13 cellular contexts compared by ENCODE assay signal in genomic region chr3:120171134-120171863, GRCh38.
DNase-seq lines count a peak whose midpoint lies in the region; ATAC-seq and TF ChIP-seq lines count a peak whose summit lies in the region.
"Had no signal": no experiment of that assay in that cellular context is flagged by ENCODE, and none has a peak within 500 bp of the region (broad histone marks: within the 10 kb centered on the region; RNA-seq: fewer than 3 reads in every experiment).

No MANE protein-coding gene starts in this region.

- H3K4me3 ChIP-seq in breast epithelium (no peak overlapping the region), astrocyte of the spinal cord (ENCODE audit: low read depth, low read length) (no peak overlapping the region), left lung (no peak overlapping the region), vagina (no peak overlapping the region)
- H3K4me3 ChIP-seq: spleen had no signal

- intact Hi-C loops in MCF 10A (cut with micrococcal nuclease), result loop anchor here (2.0 kb wide), 1 partner anchor 26 kb away; no protein-coding TSS in a partner anchor
- intact Hi-C loops in breast epithelium (cut with DNase I; ENCODE audit: low total_unique reads), result no loop called here
- intact Hi-C loops in left lung (cut with DNase I), result no loop called here
- intact Hi-C loops in vagina (cut with DNase I), result no loop called here
- intact Hi-C loops in activated CD4-positive, alpha-beta memory T cell treated with anti-CD3 and anti-CD28 coated beads for 36 hours (cut with micrococcal nuclease), result no loop called here

- no peaks in the 10 kb centered on the region for H3K36me3 ChIP-seq in breast epithelium
- no peaks in the 10 kb centered on the region for H3K36me3 ChIP-seq in left lung
- H3K36me3 ChIP-seq in vagina, result no peaks in the 10 kb centered on the region
- H3K36me3 ChIP-seq: spleen had no signal

- peaks cover 33% of the 10 kb centered on the region for H3K4me1 Mint-ChIP-seq in MCF 10A (ENCODE audit: insufficient read depth, unreplicated experiment)
- H3K4me1 Mint-ChIP-seq in activated CD8-positive, alpha-beta memory T cell treated with anti-CD3 and anti-CD28 coated beads, Interleukin-2, amount 10 ng/mL, durations not matched to agents 7 days and 5 days, result no peaks in the 10 kb centered on the region
- no peaks in the 10 kb centered on the region for H3K4me1 Mint-ChIP-seq in activated CD4-positive, alpha-beta memory T cell treated with anti-CD3 and anti-CD28 coated beads for 36 hours (ENCODE audit: low read depth)
- H3K4me1 Mint-ChIP-seq: T-cell had no signal

- H3K4me3 Mint-ChIP-seq in MCF 10A (ENCODE audit: unreplicated experiment), result no peak overlapping the region
- H3K4me3 Mint-ChIP-seq in activated CD8-positive, alpha-beta memory T cell treated with anti-CD3 and anti-CD28 coated beads, Interleukin-2, amount 10 ng/mL, durations not matched to agents 7 days and 5 days, result no peak overlapping the region
- no peak overlapping the region for H3K4me3 Mint-ChIP-seq in activated CD4-positive, alpha-beta memory T cell treated with anti-CD3 and anti-CD28 coated beads for 36 hours
- H3K4me3 Mint-ChIP-seq: T-cell had no signal

- peak; percentile 26 for ATAC-seq in left lung
- no peak for ATAC-seq in activated CD8-positive, alpha-beta memory T cell treated with anti-CD3 and anti-CD28 coated beads, Interleukin-2, amount 10 ng/mL, durations not matched to agents 7 days and 5 days
- no peak for ATAC-seq in GM19452 (IDR thresholded peaks at IDR 0.05; ENCODE audit: unreplicated experiment)
- ATAC-seq: T-cell had no signal

- no TSS peak for BruUV-seq in MCF 10A (replicated peaks; lab: Mats Ljungman, UMichigan)

- no peaks in the 10 kb centered on the region for H3K4me1 ChIP-seq in breast epithelium
- no peaks in the 10 kb centered on the region for H3K4me1 ChIP-seq in left lung
- no peaks in the 10 kb centered on the region for H3K4me1 ChIP-seq in vagina
- H3K4me1 ChIP-seq: spleen had no signal

- DNase-seq in MCF 10A (ENCODE audit: unreplicated experiment), result no peak
- no peak for DNase-seq in breast epithelium (ENCODE audit: low spot score in 2 of 2)
- peak; percentile 40 for DNase-seq in astrocyte of the spinal cord (ENCODE audit: low read depth, low spot score)
- no peak for DNase-seq in left lung
- DNase-seq in vagina (ENCODE audit: extremely low spot score in 2 of 2), result peak; percentile 61 to 78
- no peak for DNase-seq in activated CD8-positive, alpha-beta memory T cell treated with anti-CD3 and anti-CD28 coated beads, Interleukin-2, amount 10 ng/mL, durations not matched to agents 7 days and 5 days
- no peak for DNase-seq in activated CD4-positive, alpha-beta memory T cell treated with anti-CD3 and anti-CD28 coated beads for 36 hours
- DNase-seq: activated CD4-positive, CD25-positive, alpha-beta regulatory T cell; activated T-cell treated with anti-CD3 and anti-CD28 coated beads for 4 hours; erythroblast; spleen; T-cell had no signal

- H3K27me3 ChIP-seq in breast epithelium (no peaks in the 10 kb centered on the region), left lung (no peaks in the 10 kb centered on the region), vagina (no peaks in the 10 kb centered on the region)
- H3K27me3 ChIP-seq: spleen had no signal

- no peaks in the 10 kb centered on the region for H3K36me3 Mint-ChIP-seq in MCF 10A (ENCODE audit: insufficient read depth, unreplicated experiment)
- no peaks in the 10 kb centered on the region for H3K36me3 Mint-ChIP-seq in activated CD8-positive, alpha-beta memory T cell treated with anti-CD3 and anti-CD28 coated beads, Interleukin-2, amount 10 ng/mL, durations not matched to agents 7 days and 5 days
- H3K36me3 Mint-ChIP-seq in activated CD4-positive, alpha-beta memory T cell treated with anti-CD3 and anti-CD28 coated beads for 36 hours, result no peaks in the 10 kb centered on the region
- H3K36me3 Mint-ChIP-seq: T-cell had no signal

- H3K9me3 ChIP-seq in breast epithelium (no peaks in the 10 kb centered on the region), left lung (no peaks in the 10 kb centered on the region), vagina (no peaks in the 10 kb centered on the region)
- H3K9me3 ChIP-seq: spleen had no signal

- H3K27me3 Mint-ChIP-seq in MCF 10A (ENCODE audit: insufficient read depth, unreplicated experiment), result no peaks in the 10 kb centered on the region
- H3K27me3 Mint-ChIP-seq in activated CD8-positive, alpha-beta memory T cell treated with anti-CD3 and anti-CD28 coated beads, Interleukin-2, amount 10 ng/mL, durations not matched to agents 7 days and 5 days, result peaks cover 3% of the 10 kb centered on the region
- H3K27me3 Mint-ChIP-seq in activated CD4-positive, alpha-beta memory T cell treated with anti-CD3 and anti-CD28 coated beads for 36 hours, result no peaks in the 10 kb centered on the region
- H3K27me3 Mint-ChIP-seq: T-cell had no signal

- CTCF ChIA-PET in MCF 10A (lab: Yijun Ruan, JAX), result interaction anchor here (0.5 to 2.2 kb wide), 8 partner anchors 12 to 896 kb away, joined by 3 to 7 read pairs (median 5); partner anchors contain the start of gene GSK3B
- CTCF ChIA-PET in activated CD8-positive, alpha-beta memory T cell treated with anti-CD3 and anti-CD28 coated beads, Interleukin-2, amount 10 ng/mL, durations not matched to agents 7 days and 5 days (lab: Charles Lee), result no interaction called here
- CTCF ChIA-PET in activated CD4-positive, alpha-beta memory T cell treated with anti-CD3 and anti-CD28 coated beads for 36 hours (lab: Charles Lee), result no interaction called here

- TF ChIP-seq POLR2A in breast epithelium (IDR thresholded peaks at IDR 0.05) (no peak), vagina (IDR thresholded peaks at IDR 0.05) (no peak)

- POLR2A ChIA-PET in MCF 10A (lab: Yijun Ruan, JAX), result interaction anchor here (0.6 to 11.8 kb wide), 15 partner anchors 7 to 278 kb away, joined by 3 to 174 read pairs (median 8); partner anchors contain the start of gene GSK3B
- POLR2A ChIA-PET in activated CD4-positive, alpha-beta memory T cell treated with anti-CD3 and anti-CD28 coated beads for 36 hours (lab: Charles Lee), result no interaction called here

- H3K9me3 Mint-ChIP-seq in MCF 10A (ENCODE audit: unreplicated experiment), result no peaks in the 10 kb centered on the region
- no peaks in the 10 kb centered on the region for H3K9me3 Mint-ChIP-seq in activated CD8-positive, alpha-beta memory T cell treated with anti-CD3 and anti-CD28 coated beads, Interleukin-2, amount 10 ng/mL, durations not matched to agents 7 days and 5 days (ENCODE audit: low read depth)
- no peaks in the 10 kb centered on the region for H3K9me3 Mint-ChIP-seq in activated CD4-positive, alpha-beta memory T cell treated with anti-CD3 and anti-CD28 coated beads for 36 hours
- H3K9me3 Mint-ChIP-seq: T-cell had no signal

- in situ Hi-C loops in astrocyte of the spinal cord (cut with HindIII; ENCODE audit: low sequenced_read_pairs), result no loop called here

- H3K27ac ChIP-seq in breast epithelium (no peak overlapping the region), left lung (no peak overlapping the region), vagina (no peak overlapping the region)
- H3K27ac ChIP-seq: spleen had no signal

- H3K27ac Mint-ChIP-seq in MCF 10A (ENCODE audit: low read depth, unreplicated experiment), result peak overlapping the region; percentile 75
- H3K27ac Mint-ChIP-seq in activated CD8-positive, alpha-beta memory T cell treated with anti-CD3 and anti-CD28 coated beads, Interleukin-2, amount 10 ng/mL, durations not matched to agents 7 days and 5 days, result no peak overlapping the region
- no peak overlapping the region for H3K27ac Mint-ChIP-seq in activated CD4-positive, alpha-beta memory T cell treated with anti-CD3 and anti-CD28 coated beads for 36 hours
- H3K27ac Mint-ChIP-seq: T-cell had no signal

- TF ChIP-seq CTCF in MCF 10A (IDR thresholded peaks at IDR 0.05; ENCODE audit: unreplicated experiment) (no peak), breast epithelium (IDR thresholded peaks at IDR 0.05) (no peak), astrocyte of the spinal cord (IDR thresholded peaks at IDR 0.05; ENCODE audit: low read depth, low read length) (no peak), left lung (IDR thresholded peaks at IDR 0.05) (no peak), vagina (IDR thresholded peaks at IDR 0.05) (no peak)

Comparison
In these comparisons a context has a peak if more than half of its experiments do, and no peak if none do; other contexts are left out.
1. DNase-seq: peak in astrocyte of the spinal cord (single experiment) and vagina (2 of 2); none in MCF 10A (single experiment), breast epithelium (0 of 2), left lung (0 of 2), activated CD8-positive, alpha-beta memory T cell treated with anti-CD3 and anti-CD28 coated beads, Interleukin-2, amount 10 ng/mL, durations not matched to agents 7 days and 5 days (single experiment) and activated CD4-positive, alpha-beta memory T cell treated with anti-CD3 and anti-CD28 coated beads for 36 hours (single experiment).